In genomic region chr11:7896026-7896785, GRCh38 we compare ENCODE assay signal across 28 cellular contexts. TPM values are rescaled to one million over a fixed set of nuclear protein-coding genes. Genes with fewer than 3 reads are reported as not detected.
"Had no signal": no experiment of that assay in that cellular context is flagged by ENCODE, and none has a peak within 500 bp of the region (broad histone marks: within the 10 kb centered on the region; RNA-seq: fewer than 3 reads in every experiment).

No MANE protein-coding gene starts in this region.

- H3K27ac Mint-ChIP-seq: activated CD8-positive, alpha-beta T cell treated with anti-CD3 and anti-CD28 coated beads, Interleukin-2, amount 10 ng/mL, durations not matched to agents 7 days and 5 days; activated naive CD4-positive, alpha-beta T cell treated with anti-CD3 and anti-CD28 coated beads, Interleukin-2, amount 50 U/mL, for 24 hours; activated T-helper 1 cell treated with anti-CD3 and anti-CD28 coated beads, Interleukin-12 subunit alpha, Interleukin-12 subunit beta, Interleukin-2, Interleukin-4 antibody, amounts not matched to agents 30 ng/mL and 10 ng/mL and 1 ng/mL, durations not matched to agents 14 hours and 24 hours and 36 hours; dendritic cell treated with granulocyte-macrophage colony-stimulating factor and Interleukin-4, amounts not matched to agents 40 ng/mL and 50 ng/mL, for 4 days; naive thymus-derived CD8-positive, alpha-beta T cell; neural progenitor cell; stimulated activated naive CD8-positive, alpha-beta T cell treated with anti-CD3 and anti-CD28 coated beads, Interleukin-15, Interleukin-2, amounts not matched to agents 100 ng/mL and 50 ng/mL, for 24 hours had no signal

- H3K4me2 ChIP-seq: neural progenitor cell had no signal

- H3K27ac ChIP-seq: gastroesophageal sphincter, heart left ventricle, neural progenitor cell, psoas muscle had no signal

- DNase-seq: activated CD4-positive, alpha-beta T cell treated with anti-CD3 and anti-CD28 coated beads for 1 hour; activated CD4-positive, alpha-beta T cell treated with anti-CD3 and anti-CD28 coated beads, Interleukin-2, amount 50 U/mL, for 1 hour; activated CD8-positive, alpha-beta T cell treated with anti-CD3 and anti-CD28 coated beads, Interleukin-2, amount 10 ng/mL, durations not matched to agents 7 days and 5 days; activated gamma-delta T cell treated with Interleukin-2 at 50 U/mL for 16 hours; effector CD4-positive, alpha-beta T cell; erythroblast; heart left ventricle; mesenchymal stem cell; naive thymus-derived CD8-positive, alpha-beta T cell; psoas muscle; right cardiac atrium; stimulated activated CD4-positive, alpha-beta T cell treated with anti-CD3 and anti-CD28 coated beads, Interleukin-12 subunit alpha, Interleukin-12 subunit beta, amount 100 ng/mL, for 4 hours; substantia nigra; T-helper 9 cell had no signal

- H3K27me3 ChIP-seq: gastroesophageal sphincter, neural progenitor cell, tibial nerve had no signal

- H3K4me3 Mint-ChIP-seq: activated CD8-positive, alpha-beta T cell treated with anti-CD3 and anti-CD28 coated beads, Interleukin-2, amount 10 ng/mL, durations not matched to agents 7 days and 5 days; activated naive CD4-positive, alpha-beta T cell treated with anti-CD3 and anti-CD28 coated beads, Interleukin-2, amount 50 U/mL, for 24 hours; activated T-helper 1 cell treated with anti-CD3 and anti-CD28 coated beads, Interleukin-12 subunit alpha, Interleukin-12 subunit beta, Interleukin-2, Interleukin-4 antibody, amounts not matched to agents 30 ng/mL and 10 ng/mL and 1 ng/mL, durations not matched to agents 14 hours and 24 hours and 36 hours; dendritic cell treated with granulocyte-macrophage colony-stimulating factor and Interleukin-4, amounts not matched to agents 40 ng/mL and 50 ng/mL, for 4 days; naive thymus-derived CD8-positive, alpha-beta T cell; neural progenitor cell; stimulated activated naive CD8-positive, alpha-beta T cell treated with anti-CD3 and anti-CD28 coated beads, Interleukin-15, Interleukin-2, amounts not matched to agents 100 ng/mL and 50 ng/mL, for 24 hours had no signal

- H3K9ac ChIP-seq: neural progenitor cell had no signal

- H2AFZ ChIP-seq: neural progenitor cell had no signal

- H3K4me1 ChIP-seq: gastroesophageal sphincter, neural progenitor cell, psoas muscle had no signal

- H3K4me3 ChIP-seq: gastroesophageal sphincter, heart left ventricle, neural progenitor cell, psoas muscle, tibial nerve had no signal

- H3K27me3 Mint-ChIP-seq: stimulated activated naive CD8-positive, alpha-beta T cell treated with anti-CD3 and anti-CD28 coated beads, Interleukin-15, Interleukin-2, amounts not matched to agents 100 ng/mL and 50 ng/mL, for 24 hours had no signal

- H3K4me1 Mint-ChIP-seq: activated naive CD4-positive, alpha-beta T cell treated with anti-CD3 and anti-CD28 coated beads, Interleukin-2, amount 50 U/mL, for 24 hours had no signal

- H3K9me3 Mint-ChIP-seq: activated T-helper 1 cell treated with anti-CD3 and anti-CD28 coated beads, Interleukin-12 subunit alpha, Interleukin-12 subunit beta, Interleukin-2, Interleukin-4 antibody, amounts not matched to agents 30 ng/mL and 10 ng/mL and 1 ng/mL, durations not matched to agents 14 hours and 24 hours and 36 hours; dendritic cell treated with granulocyte-macrophage colony-stimulating factor and Interleukin-4, amounts not matched to agents 40 ng/mL and 50 ng/mL, for 4 days; stimulated activated naive CD8-positive, alpha-beta T cell treated with anti-CD3 and anti-CD28 coated beads, Interleukin-15, Interleukin-2, amounts not matched to agents 100 ng/mL and 50 ng/mL, for 24 hours had no signal

- H3K9me3 ChIP-seq: gastroesophageal sphincter, psoas muscle, tibial nerve had no signal

- H3K36me3 ChIP-seq: gastroesophageal sphincter, heart left ventricle, neural progenitor cell, tibial nerve had no signal

- ATAC-seq: activated CD8-positive, alpha-beta T cell treated with anti-CD3 and anti-CD28 coated beads, Interleukin-2, amount 10 ng/mL, durations not matched to agents 7 days and 5 days; gastroesophageal sphincter; heart left ventricle; naive thymus-derived CD8-positive, alpha-beta T cell; psoas muscle; right cardiac atrium had no signal

RNA-seq across cellular contexts. Expression of gene OR10A6, which starts 34.9 kb away (rescaled TPM):
- total RNA-seq: activated CD8-positive, alpha-beta T cell treated with anti-CD3 and anti-CD28 coated beads, Interleukin-2, amount 10 ng/mL, durations not matched to agents 7 days and 5 days; activated T-helper 1 cell treated with anti-CD3 and anti-CD28 coated beads, Interleukin-12 subunit alpha, Interleukin-12 subunit beta, Interleukin-2, Interleukin-4 antibody, amounts not matched to agents 30 ng/mL and 10 ng/mL and 1 ng/mL, durations not matched to agents 14 hours and 24 hours and 36 hours; bronchial epithelial cell; cerebellum; gastroesophageal sphincter; heart left ventricle; naive thymus-derived CD8-positive, alpha-beta T cell; omental fat pad; psoas muscle; right cardiac atrium; skeletal muscle tissue; T-helper 1 cell treated with Interleukin-12 subunit alpha and Interleukin-12 subunit beta and Interleukin-4 antibody, amounts not matched to agents 30 ng/mL and 1 ng/mL, for 36 hours; tibial nerve; urinary bladder had no signal

RNA-seq across cellular contexts. Expression of gene OR10A3, which starts 45.3 kb away (rescaled TPM):
- total RNA-seq: activated CD8-positive, alpha-beta T cell treated with anti-CD3 and anti-CD28 coated beads, Interleukin-2, amount 10 ng/mL, durations not matched to agents 7 days and 5 days; activated T-helper 1 cell treated with anti-CD3 and anti-CD28 coated beads, Interleukin-12 subunit alpha, Interleukin-12 subunit beta, Interleukin-2, Interleukin-4 antibody, amounts not matched to agents 30 ng/mL and 10 ng/mL and 1 ng/mL, durations not matched to agents 14 hours and 24 hours and 36 hours; astrocyte; bronchial epithelial cell; cerebellum; gastroesophageal sphincter; heart left ventricle; naive thymus-derived CD8-positive, alpha-beta T cell; omental fat pad; psoas muscle; right cardiac atrium; skeletal muscle tissue; T-helper 1 cell treated with Interleukin-12 subunit alpha and Interleukin-12 subunit beta and Interleukin-4 antibody, amounts not matched to agents 30 ng/mL and 1 ng/mL, for 36 hours; tibial nerve; urinary bladder had no signal
